ENCODE assay signal across 29 cellular contexts in the genomic region with DNA sequence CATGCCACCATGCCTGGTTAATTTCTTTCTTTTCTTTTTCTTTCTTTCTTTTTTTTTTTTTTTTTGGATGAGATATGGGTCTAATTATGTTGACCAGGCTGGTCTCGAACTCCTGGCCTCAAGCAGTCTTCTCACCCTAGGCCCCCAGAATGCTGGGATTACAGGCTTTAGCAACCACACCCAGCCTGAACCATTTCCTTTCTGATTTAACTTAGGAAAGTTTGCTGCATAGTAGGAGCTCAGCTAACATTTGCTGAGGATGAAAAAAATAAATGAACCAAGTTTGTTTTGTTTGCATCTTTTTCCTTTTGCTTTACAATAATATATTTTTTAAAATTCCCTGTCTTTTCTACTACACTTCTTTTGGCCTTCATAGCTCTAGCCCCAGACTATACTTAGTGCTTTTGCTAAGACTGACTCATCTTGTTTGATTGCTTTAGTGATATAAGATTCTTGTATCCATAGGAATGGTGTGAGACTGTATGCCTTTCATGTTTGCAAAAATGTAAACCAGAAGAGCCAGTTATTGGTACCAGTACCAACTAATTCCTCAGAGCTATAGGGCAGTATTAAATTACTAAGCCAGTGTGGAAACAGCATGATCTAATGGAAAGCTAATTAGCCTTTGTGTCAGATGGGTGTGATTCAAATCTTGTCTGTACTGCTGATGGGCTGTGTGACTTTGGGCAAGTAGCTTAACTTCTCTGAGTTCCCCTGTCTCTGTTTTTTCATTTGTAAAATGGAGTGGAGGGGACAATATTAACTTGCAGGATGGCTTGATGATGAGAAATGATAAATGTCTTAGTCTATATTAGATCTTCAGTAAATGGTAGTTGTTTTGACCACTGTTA.
DNase-seq lines count a peak whose midpoint lies in the region; ATAC-seq, FAIRE-seq and TF ChIP-seq lines count a peak whose summit lies in the region.
"Had no signal": no experiment of that assay in that cellular context is flagged by ENCODE, and none has a peak within 500 bp of the region (broad histone marks: within the 10 kb centered on the region; RNA-seq: fewer than 3 reads in every experiment).

No MANE protein-coding gene starts in this region.

- POLR2A ChIA-PET in A549 (lab: Yijun Ruan, JAX), result no interaction called here
- POLR2A ChIA-PET in HEK293 (lab: Yijun Ruan, JAX), result interaction anchor here (0.7 kb wide), 1 partner anchor 99 kb away, joined by 3 read pairs; no protein-coding TSS in a partner anchor
- POLR2A ChIA-PET in K562 (lab: Yijun Ruan, JAX), result interaction anchor here (1.2 to 3.6 kb wide), 5 partner anchors 8 to 98 kb away, joined by 3 to 21 read pairs (median 5); no protein-coding TSS in a partner anchor

- peaks cover 90% of the 10 kb centered on the region for H3K79me2 ChIP-seq in K562 (ENCODE audit: control insufficient read depth, insufficient read depth, low read length)
- H3K79me2 ChIP-seq in keratinocyte (ENCODE audit: control insufficient read depth, insufficient read depth, low read length), result peaks cover 23% of the 10 kb centered on the region

- no peak for ATAC-seq in A549
- 0 out of 3 replicates have a peak, but pooled peaks have one; percentile 11 for ATAC-seq in K562
- ATAC-seq in GM21515 (IDR thresholded peaks at IDR 0.05; ENCODE audit: unreplicated experiment), result no peak
- ATAC-seq: activated CD8-positive, alpha-beta T cell treated with anti-CD3 and anti-CD28 coated beads, Interleukin-2, amount 10 ng/mL, durations not matched to agents 7 days and 5 days; left cardiac atrium had no signal

- TF ChIP-seq POLR2A in A549 (IDR thresholded peaks at IDR 0.05; ENCODE audit: low read length) (no peak), K562 (conservative IDR thresholded peaks at IDR 0.05) (no peak)

- H3K9ac ChIP-seq in K562 (ENCODE audit: insufficient read depth in 1 of 2, low read depth in 2 of 2, low read length in 2 of 2), result no peak overlapping the region
- H3K9ac ChIP-seq in keratinocyte (ENCODE audit: control insufficient read depth, extremely low read depth, insufficient read depth, low read length), result peak overlapping the region; percentile 10

- WGBS in A549 (ENCODE audit: missing lambda C conversion rate), result 73% methylated on average over 1 of the region's 1 CpG
- 86% methylated on average over 1 of the region's 1 CpG for WGBS in K562 (ENCODE audit: insufficient coverage, low coverage, missing lambda C conversion rate)

- H3K9me1 ChIP-seq in K562 (ENCODE audit: control insufficient read depth, insufficient read depth, low read length), result no peaks in the 10 kb centered on the region
- no peaks in the 10 kb centered on the region for H3K9me1 ChIP-seq in keratinocyte (ENCODE audit: control insufficient read depth, extremely low read depth, insufficient read depth, low read length)

- no peaks in the 10 kb centered on the region for H3K36me3 ChIP-seq in HEK293 (ENCODE audit: control insufficient read depth in 2 of 2, insufficient read depth in 1 of 2, low read length in 2 of 2)
- peaks cover 21% of the 10 kb centered on the region; the same call in 2 of the 3 replicates for H3K36me3 ChIP-seq in K562 (ENCODE audit: control insufficient read depth, insufficient read depth, low read length)
- H3K36me3 ChIP-seq in keratinocyte (ENCODE audit: control insufficient read depth in 2 of 2, extremely low read depth in 1 of 2, insufficient read depth in 2 of 2, low read length in 2 of 2), result peaks cover 0 to 6% of the 10 kb centered on the region in 2 experiments
- H3K36me3 ChIP-seq: breast epithelium, colonic mucosa had no signal

- no peaks in the 10 kb centered on the region for H3K9me3 ChIP-seq in A549
- H3K9me3 ChIP-seq in HEK293 (ENCODE audit: control insufficient read depth, insufficient read depth, low read depth, low read length), result no peaks in the 10 kb centered on the region
- H3K9me3 ChIP-seq in K562 (replicated peaks; ENCODE audit: control insufficient read depth, insufficient read depth, low read depth, low read length), result no peaks in the 10 kb centered on the region
- H3K9me3 ChIP-seq in keratinocyte (ENCODE audit: control insufficient read depth, low read depth, low read length), result no peaks in the 10 kb centered on the region
- H3K9me3 ChIP-seq: breast epithelium, Caco-2, colonic mucosa had no signal

- no peaks in the 10 kb centered on the region for H3K27me3 ChIP-seq in K562 (ENCODE audit: control insufficient read depth in 2 of 2, insufficient read depth in 2 of 2, low read length in 2 of 2)
- H3K27me3 ChIP-seq in keratinocyte (ENCODE audit: control insufficient read depth, extremely low read depth, insufficient read depth, low read length), result no peaks in the 10 kb centered on the region
- H3K27me3 ChIP-seq: breast epithelium, colonic mucosa had no signal

- TF ChIP-seq CTCF in A549 (IDR thresholded peaks at IDR 0.05) (no peak), HEK293 (tag by site-specific recombination; IDR thresholded peaks at IDR 0.05) (no peak), K562 (IDR thresholded peaks at IDR 0.05 in 2 of 3, conservative IDR thresholded peaks at IDR 0.05 in 1 of 3; ENCODE audit: insufficient read depth in 2 of 3, low read depth in 1 of 3, low read length in 3 of 3) (no peak), keratinocyte (optimal IDR thresholded peaks at IDR 0.05 in 1 of 3, IDR thresholded peaks at IDR 0.05 in 1 of 3, conservative IDR thresholded peaks at IDR 0.05 in 1 of 3; ENCODE audit: extremely low read depth in 1 of 3, insufficient read depth in 2 of 3, low read length in 3 of 3) (no peak)

- no peaks in the 10 kb centered on the region for H4K20me1 ChIP-seq in K562 (replicated peaks; ENCODE audit: control insufficient read depth, insufficient read depth, low read length)
- no peaks in the 10 kb centered on the region for H4K20me1 ChIP-seq in keratinocyte (ENCODE audit: control insufficient read depth, extremely low read depth, insufficient read depth, low read length)

- H3K9me3 Mint-ChIP-seq in activated naive CD4-positive, alpha-beta T cell treated with anti-CD3 and anti-CD28 coated beads for 36 hours, result no peaks in the 10 kb centered on the region
- H3K9me3 Mint-ChIP-seq: endodermal cell; T-helper 1 cell treated with Interleukin-12 subunit alpha and Interleukin-12 subunit beta and Interleukin-4 antibody, amounts not matched to agents 30 μg/mL and 1 μg/mL, for 36 hours had no signal

- H3K4me2 ChIP-seq in A549 (peak overlapping the region; percentile 29; the same call in 1 of the 3 replicates), K562 (ENCODE audit: insufficient read depth, low read length) (no peak overlapping the region), keratinocyte (ENCODE audit: control insufficient read depth, extremely low read depth, insufficient read depth, low read depth, low read length) (no peak overlapping the region)

- TF ChIP-seq EP300 in A549 (IDR thresholded peaks at IDR 0.05), result no peak
- TF ChIP-seq EP300 in K562 (IDR thresholded peaks at IDR 0.05; ENCODE audit: low read length), result no peak

- H3K27ac ChIP-seq in A549 (no peak overlapping the region), HEK293 (ENCODE audit: extremely low read depth, low read depth, low read length) (no peak overlapping the region), K562 (ENCODE audit: extremely low read depth, low read depth, low read length) (no peak overlapping the region), keratinocyte (ENCODE audit: control insufficient read depth, insufficient read depth, low read length) (peak overlapping the region; percentile 55)
- H3K27ac ChIP-seq: breast epithelium, colonic mucosa had no signal

- H3K36me3 Mint-ChIP-seq in activated naive CD4-positive, alpha-beta T cell treated with anti-CD3 and anti-CD28 coated beads for 36 hours (ENCODE audit: low read depth), result no peaks in the 10 kb centered on the region

- dilution Hi-C loops in keratinocyte (cut with MboI; ENCODE audit: extremely low pct_ligation_motif_present, low sequenced_read_pairs), result no loop called here

- H3K4me3 Mint-ChIP-seq in activated naive CD4-positive, alpha-beta T cell treated with anti-CD3 and anti-CD28 coated beads for 36 hours, result no peak overlapping the region
- H3K4me3 Mint-ChIP-seq: activated CD8-positive, alpha-beta T cell treated with anti-CD3 and anti-CD28 coated beads, Interleukin-2, amount 10 ng/mL, durations not matched to agents 7 days and 5 days; endodermal cell; T-helper 1 cell treated with Interleukin-12 subunit alpha and Interleukin-12 subunit beta and Interleukin-4 antibody, amounts not matched to agents 30 μg/mL and 1 μg/mL, for 36 hours had no signal

- in situ Hi-C loops in K562 (cut with MboI), result no loop called here

- no peaks in the 10 kb centered on the region for H3K4me1 Mint-ChIP-seq in activated naive CD4-positive, alpha-beta T cell treated with anti-CD3 and anti-CD28 coated beads for 36 hours (ENCODE audit: low read depth)

- FAIRE-seq in A549 (lab: Jason Lieb, UNC), result no peak
- FAIRE-seq in K562 (lab: Jason Lieb, UNC), result peak; percentile 56
- FAIRE-seq in keratinocyte (lab: Jason Lieb, UNC), result peak; percentile 87
- FAIRE-seq: HTR-8/SVneo, small intestine, urothelium cell line had no signal

- intact Hi-C loops in K562 (cut with micrococcal nuclease), result no loop called here
- intact Hi-C loops in activated naive CD4-positive, alpha-beta T cell treated with anti-CD3 and anti-CD28 coated beads for 36 hours (cut with micrococcal nuclease), result no loop called here

- no peak overlapping the region for H3K27ac Mint-ChIP-seq in activated naive CD4-positive, alpha-beta T cell treated with anti-CD3 and anti-CD28 coated beads for 36 hours
- H3K27ac Mint-ChIP-seq: activated CD8-positive, alpha-beta T cell treated with anti-CD3 and anti-CD28 coated beads, Interleukin-2, amount 10 ng/mL, durations not matched to agents 7 days and 5 days; endodermal cell; T-helper 1 cell treated with Interleukin-12 subunit alpha and Interleukin-12 subunit beta and Interleukin-4 antibody, amounts not matched to agents 30 μg/mL and 1 μg/mL, for 36 hours had no signal

- no peak overlapping the region for H3K4me3 ChIP-seq in A549
- no peak overlapping the region for H3K4me3 ChIP-seq in HEK293 (ENCODE audit: low read depth, low read length)
- H3K4me3 ChIP-seq in K562, result no peak overlapping the region
- no peak overlapping the region for H3K4me3 ChIP-seq in keratinocyte (ENCODE audit: control insufficient read depth in 2 of 3, extremely low read depth in 1 of 3, insufficient read depth in 2 of 3, low read depth in 1 of 3, low read length in 3 of 3)
- H3K4me3 ChIP-seq: breast epithelium, colonic mucosa had no signal

- no peak for TF ChIP-seq RAD21 in A549 (conservative IDR thresholded peaks at IDR 0.05 in 1 of 2, IDR thresholded peaks at IDR 0.05 in 1 of 2)
- no peak for TF ChIP-seq RAD21 in K562 (CRISPR knock-in tag; conservative IDR thresholded peaks at IDR 0.05 in 1 of 2, IDR thresholded peaks at IDR 0.05 in 1 of 2)

- DNase-seq in A549 (ENCODE audit: low read depth in 1 of 2, low spot score in 1 of 2) (no peak), K562 (ENCODE audit: extremely low read depth in 1 of 4, low spot score in 3 of 4) (no peak), keratinocyte (ENCODE audit: low read depth, low spot score) (peak; percentile 45), HuH-7 (ENCODE audit: low spot score) (no peak)
- no peak for DNase-seq in activated naive CD4-positive, alpha-beta T cell treated with anti-CD3 and anti-CD28 coated beads for 36 hours
- DNase-seq: activated CD4-positive, alpha-beta T cell treated with anti-CD3 and anti-CD28 coated beads for 1 hour; activated CD8-positive, alpha-beta T cell treated with anti-CD3 and anti-CD28 coated beads, Interleukin-2, amount 10 ng/mL, durations not matched to agents 7 days and 5 days; activated effector memory CD4-positive, alpha-beta T cell treated with Interleukin-2 at 50 U/mL for 16 hours; activated T-cell treated with anti-CD3 and anti-CD28 coated beads for 4 hours; C1 segment of cervical spinal cord; Caco-2; colonic mucosa; endodermal cell; GOT3; Karpas-422; left cardiac atrium; mesenchymal stem cell; NCI-H1048; NCI-H1694 treated with DMSO at 0.1 percent for 48 hours; NCI-H345; NCI-H774; small intestine; stimulated activated CD4-positive, alpha-beta T cell treated with anti-CD3 and anti-CD28 coated beads, Interleukin-2, amount 100 ng/mL, for 24 hours had no signal

- H3K27me3 Mint-ChIP-seq in activated naive CD4-positive, alpha-beta T cell treated with anti-CD3 and anti-CD28 coated beads for 36 hours (ENCODE audit: low read depth), result peaks cover 2% of the 10 kb centered on the region

- CTCF ChIA-PET in A549 (lab: Yijun Ruan, JAX), result interaction anchor here (0.6 to 1.5 kb wide), 3 partner anchors 9 to 104 kb away, joined by 3 to 4 read pairs (median 3); no protein-coding TSS in a partner anchor
- CTCF ChIA-PET in HEK293 (lab: Yijun Ruan, JAX), result interaction anchor here (1.2 kb wide), 1 partner anchor 9 kb away, joined by 3 read pairs; no protein-coding TSS in a partner anchor
- CTCF ChIA-PET in K562 (lab: Yijun Ruan, JAX; ENCODE audit: low intra/inter-chr PET ratio), result no interaction called here
- CTCF ChIA-PET in activated naive CD4-positive, alpha-beta T cell treated with anti-CD3 and anti-CD28 coated beads for 36 hours (lab: Charles Lee), result interaction anchor here (0.6 kb wide), 1 partner anchor 12 kb away, joined by 3 read pairs; no protein-coding TSS in a partner anchor

- BruUV-seq in K562 (replicated peaks; lab: Mats Ljungman, UMichigan), result no TSS peak

- no peak overlapping the region for H2AFZ ChIP-seq in K562 (ENCODE audit: low read depth, low read length)
- H2AFZ ChIP-seq in keratinocyte (ENCODE audit: control insufficient read depth, low read length), result no peak overlapping the region

- H3K4me1 ChIP-seq in A549 (peaks cover 65% of the 10 kb centered on the region), HEK293 (ENCODE audit: control insufficient read depth, insufficient read depth, low read length) (peaks cover 12% of the 10 kb centered on the region; the same call in 1 of the 2 replicates), K562 (replicated peaks in 1 of 2; ENCODE audit: control insufficient read depth in 2 of 2, insufficient read depth in 2 of 2, low read length in 2 of 2) (peaks cover 0 to 6% of the 10 kb centered on the region in 2 experiments; a peak in 2 of 5 replicates), keratinocyte (ENCODE audit: control insufficient read depth, extremely low read depth, insufficient read depth, low read length) (peaks cover 16% of the 10 kb centered on the region)
- H3K4me1 ChIP-seq: colonic mucosa had no signal
